ENCODE assay signal across 21 cellular contexts in the genomic region with DNA sequence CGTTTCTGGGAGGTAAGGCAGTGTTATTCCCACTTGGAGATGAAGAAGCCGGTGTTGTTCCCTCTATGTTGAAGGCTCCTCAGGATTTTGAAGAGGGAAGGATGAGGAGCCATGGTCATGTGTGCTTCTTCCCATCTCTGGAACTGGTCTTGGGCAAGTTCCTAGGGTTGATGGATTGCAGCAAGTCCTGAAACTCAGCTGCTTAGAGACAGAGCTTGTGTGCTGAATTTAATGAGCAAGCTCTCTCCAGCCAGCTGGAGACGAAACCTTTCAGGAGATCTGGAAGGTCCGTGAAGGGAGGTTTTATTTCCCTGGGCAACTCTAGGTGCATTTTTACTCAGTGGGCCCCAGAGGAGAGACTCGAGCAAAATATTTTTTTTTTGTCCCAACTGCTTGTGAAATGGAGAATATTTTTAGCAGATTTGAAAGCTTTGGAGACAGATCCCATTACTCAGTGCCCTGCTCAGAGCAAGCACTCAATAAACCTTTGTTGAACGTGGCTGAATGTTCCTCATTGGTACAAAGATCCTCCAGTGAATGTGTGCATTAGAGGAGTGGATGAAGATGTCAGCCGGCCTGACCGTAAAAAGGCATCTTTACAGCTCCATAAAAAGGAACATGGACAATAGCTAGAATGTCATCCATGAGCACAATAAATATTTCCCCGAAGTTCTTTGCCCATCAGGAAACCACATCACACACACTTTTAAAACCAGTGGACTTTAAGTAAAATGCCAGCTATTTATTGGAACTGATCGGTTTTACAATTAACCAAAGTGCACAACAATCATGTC. TPM values are rescaled to one million over a fixed set of nuclear protein-coding genes. Genes with fewer than 3 reads are reported as not detected.
"Had no signal": no experiment of that assay in that cellular context is flagged by ENCODE, and none has a peak within 500 bp of the region (broad histone marks: within the 10 kb centered on the region; RNA-seq: fewer than 3 reads in every experiment).

No MANE protein-coding gene starts in this region.

- DNase-seq: activated CD4-positive, alpha-beta T cell treated with anti-CD3 and anti-CD28 coated beads, Interleukin-2, amount 10 ng/mL, durations not matched to agents 24 days and 14 days; activated CD4-positive, CD25-positive, alpha-beta regulatory T cell; activated naive CD4-positive, alpha-beta T cell treated with anti-CD3 and anti-CD28 coated beads, Interleukin-2, amount 50 U/mL, for 16 hours; adrenal gland; esophagus squamous epithelium; mesendoderm; pancreas; small intestine; stimulated activated CD4-positive, alpha-beta T cell treated with anti-CD3 and anti-CD28 coated beads, Interleukin-4, amount 100 ng/mL, for 4 hours; stimulated activated CD8-positive, alpha-beta memory T cell treated with anti-CD3 and anti-CD28 coated beads, Interleukin-4, amount 100 ng/mL, for 48 hours; stimulated activated naive CD8-positive, alpha-beta T cell treated with anti-CD3 and anti-CD28 coated beads, Interleukin-15, amount 100 ng/mL, for 72 hours; SW 1271; upper lobe of right lung had no signal

- H3K4me1 ChIP-seq: adrenal gland, esophagus squamous epithelium, pancreas, right atrium auricular region, upper lobe of right lung had no signal

- H3K4me3 ChIP-seq: adrenal gland, coronary artery, esophagus squamous epithelium, pancreas, right atrium auricular region, thoracic aorta, upper lobe of right lung had no signal

- H3K9me3 ChIP-seq: adrenal gland, esophagus squamous epithelium, pancreas, right atrium auricular region, thoracic aorta, upper lobe of right lung had no signal

- H3K9me3 Mint-ChIP-seq: activated T-helper 17 cell treated with anti-CD3 and anti-CD28 coated beads, Interleukin-2, amount 50 U/mL, for 72 hours; stimulated activated naive CD8-positive, alpha-beta T cell treated with anti-CD3 and anti-CD28 coated beads, Interleukin-15, amount 100 ng/mL, for 72 hours; T-helper 2 cell treated with Interferon-gamma antibody and Interleukin-4, amounts not matched to agents 5 μg/mL and 100 μg/mL, for 36 hours had no signal

- ATAC-seq: activated T-helper 17 cell treated with anti-CD3 and anti-CD28 coated beads, Interleukin-2, amount 50 U/mL, for 72 hours; pancreas; stimulated activated naive CD8-positive, alpha-beta T cell treated with anti-CD3 and anti-CD28 coated beads, Interleukin-15, amount 100 ng/mL, for 72 hours; upper lobe of right lung had no signal

- H3K36me3 ChIP-seq: adrenal gland, esophagus squamous epithelium, pancreas, right atrium auricular region, thoracic aorta, upper lobe of right lung had no signal

- H3K27ac ChIP-seq: adrenal gland, coronary artery, esophagus squamous epithelium, pancreas, right atrium auricular region, upper lobe of right lung had no signal

- H3K27me3 Mint-ChIP-seq: activated T-helper 17 cell treated with anti-CD3 and anti-CD28 coated beads, Interleukin-2, amount 50 U/mL, for 72 hours; stimulated activated naive CD8-positive, alpha-beta T cell treated with anti-CD3 and anti-CD28 coated beads, Interleukin-15, amount 100 ng/mL, for 72 hours had no signal

- H3K27me3 ChIP-seq: adrenal gland, esophagus squamous epithelium, pancreas, right atrium auricular region, upper lobe of right lung had no signal

- H3K27ac Mint-ChIP-seq: activated T-helper 17 cell treated with anti-CD3 and anti-CD28 coated beads, Interleukin-2, amount 50 U/mL, for 72 hours; T-helper 2 cell treated with Interferon-gamma antibody and Interleukin-4, amounts not matched to agents 5 μg/mL and 100 μg/mL, for 36 hours had no signal

- H3K4me3 Mint-ChIP-seq: activated CD4-positive, alpha-beta T cell treated with anti-CD3 and anti-CD28 coated beads, Interleukin-2, amount 10 ng/mL, durations not matched to agents 24 days and 14 days; activated T-helper 17 cell treated with anti-CD3 and anti-CD28 coated beads, Interleukin-2, amount 50 U/mL, for 72 hours; stimulated activated naive CD8-positive, alpha-beta T cell treated with anti-CD3 and anti-CD28 coated beads, Interleukin-15, amount 100 ng/mL, for 72 hours; T-helper 2 cell treated with Interferon-gamma antibody and Interleukin-4, amounts not matched to agents 5 μg/mL and 100 μg/mL, for 36 hours had no signal

RNA-seq across cellular contexts. Expression of gene RGMA, which starts 55.7 kb away (rescaled TPM):
- total RNA-seq: activated CD8-positive, alpha-beta memory T cell treated with anti-CD3 and anti-CD28 coated beads for 36 hours; fibroblast of villous mesenchyme; SK-MEL-5 had no signal
